In the genomic region with DNA sequence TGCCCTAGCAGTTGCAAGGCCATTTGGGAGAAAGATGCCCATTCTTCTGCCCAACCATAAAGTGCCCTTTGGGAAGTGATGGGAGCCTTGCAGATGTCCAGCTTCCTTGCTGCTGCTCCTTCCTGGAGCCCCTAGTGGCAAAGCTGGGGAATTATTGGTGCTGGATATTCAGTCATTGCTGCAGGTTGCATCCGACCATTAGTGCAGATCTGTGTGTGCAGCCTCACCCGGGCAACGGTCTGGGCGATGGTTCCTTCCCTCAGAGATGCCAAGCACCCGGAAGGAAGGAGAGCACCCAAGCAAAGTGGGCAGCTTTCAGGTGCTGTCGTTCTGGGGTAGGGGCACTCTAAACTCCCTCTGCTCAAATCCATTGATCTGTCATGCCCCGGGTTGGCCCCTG, we compare ENCODE assay signal across 9 cellular contexts.
A peak's percentile ranks its signal among the peaks of the same experiment; 100 is the strongest.
DNase-seq lines count a peak whose midpoint lies in the region; ATAC-seq, FAIRE-seq and TF ChIP-seq lines count a peak whose summit lies in the region.
"Had no signal": no experiment of that assay in that cellular context is flagged by ENCODE, and none has a peak within 500 bp of the region (broad histone marks: within the 10 kb centered on the region; RNA-seq: fewer than 3 reads in every experiment).

No MANE protein-coding gene starts in this region.

- DNase-seq in DMS79 treated with DMSO at 0.1 percent for 48 hours (lab: John Stamatoyannopoulos, UW): peak; percentile 23
- DNase-seq in DMS79 (lab: John Stamatoyannopoulos, UW): no peak
- no peak for DNase-seq in MM.1S
- DNase-seq in astrocyte (ENCODE audit: low read depth): no peak
- peak; percentile 61 for DNase-seq in iris pigment epithelial cell (ENCODE audit: low read depth)
- DNase-seq in KG1 (lab: John Stamatoyannopoulos, UW): no peak
- DNase-seq in ureter (ENCODE audit: low spot score): no peak

- H3K27me3 ChIP-seq in MM.1S (replicated peaks; ENCODE audit: insufficient read depth, low read length): peaks cover 73% of the 10 kb centered on the region
- no peaks in the 10 kb centered on the region for H3K27me3 ChIP-seq in astrocyte (ENCODE audit: insufficient read depth, low read length)

- TF ChIP-seq CTCF in MM.1S (IDR thresholded peaks at IDR 0.05; ENCODE audit: low read length) (peak; percentile 49), astrocyte (IDR thresholded peaks at IDR 0.05; ENCODE audit: insufficient read depth, low read depth, low read length) (peak; percentile 81)

- H3K9me3 ChIP-seq in MM.1S (replicated peaks; ENCODE audit: insufficient read depth, low read length) (no peaks in the 10 kb centered on the region), astrocyte (ENCODE audit: insufficient read depth, low read depth, low read length) (no peaks in the 10 kb centered on the region)

- H3K9me3 Mint-ChIP-seq in astrocyte (ENCODE audit: unreplicated experiment): no peaks in the 10 kb centered on the region

- no peak overlapping the region for H3K27ac ChIP-seq in MM.1S (ENCODE audit: low read length)
- no peak overlapping the region for H3K27ac ChIP-seq in astrocyte (ENCODE audit: low read depth, low read length)

- H3K9ac ChIP-seq in MM.1S (ENCODE audit: low read length): no peak overlapping the region
- no peak overlapping the region for H3K9ac ChIP-seq in astrocyte (ENCODE audit: low read length)

- H3K36me3 ChIP-seq in MM.1S (replicated peaks; ENCODE audit: insufficient read depth, low read length) (no peaks in the 10 kb centered on the region), astrocyte (ENCODE audit: insufficient read depth, low read length) (no peaks in the 10 kb centered on the region)

- H3K4me3 ChIP-seq in MM.1S (ENCODE audit: low read length) (no peak overlapping the region), astrocyte (ENCODE audit: insufficient read depth, low read depth, low read length) (no peak overlapping the region)

- peaks cover 3% of the 10 kb centered on the region for H3K4me1 Mint-ChIP-seq in astrocyte (ENCODE audit: low read depth, unreplicated experiment)

- no peaks in the 10 kb centered on the region for H3F3A ChIP-seq in MM.1S (ENCODE audit: insufficient read depth, low read length)

- no peak overlapping the region for H3K4me3 Mint-ChIP-seq in astrocyte (ENCODE audit: unreplicated experiment)

- no peaks in the 10 kb centered on the region for H3K4me1 ChIP-seq in MM.1S (ENCODE audit: low read length)
- H3K4me1 ChIP-seq in astrocyte (ENCODE audit: insufficient read depth, low read length): peaks cover 9% of the 10 kb centered on the region

- no peak overlapping the region for H3K4me2 ChIP-seq in MM.1S (ENCODE audit: low read depth, low read length)
- no peak overlapping the region for H3K4me2 ChIP-seq in astrocyte (ENCODE audit: low read length)

- no peak overlapping the region for H3K27ac Mint-ChIP-seq in astrocyte (ENCODE audit: unreplicated experiment)

- no peaks in the 10 kb centered on the region for H3K9me2 ChIP-seq in MM.1S (replicated peaks; ENCODE audit: insufficient read depth, low read length)

- no peaks in the 10 kb centered on the region for H3K36me3 Mint-ChIP-seq in astrocyte (ENCODE audit: low read depth, unreplicated experiment)

- H2AFZ ChIP-seq in MM.1S (ENCODE audit: low read length) (no peak overlapping the region), astrocyte (ENCODE audit: low read depth, low read length) (no peak overlapping the region)

- no peak for FAIRE-seq in astrocyte (lab: Jason Lieb, UNC)
- FAIRE-seq: A204.1 had no signal

- H3K27me3 Mint-ChIP-seq in astrocyte (ENCODE audit: low read depth, unreplicated experiment): peaks cover 38% of the 10 kb centered on the region

- no peaks in the 10 kb centered on the region for H3K79me2 ChIP-seq in MM.1S (ENCODE audit: low read length)
- H3K79me2 ChIP-seq in astrocyte (ENCODE audit: insufficient read depth, low read length): no peaks in the 10 kb centered on the region

- ATAC-seq in GM19467 (IDR thresholded peaks at IDR 0.05; ENCODE audit: unreplicated experiment): no peak

- H4K20me1 ChIP-seq in MM.1S (ENCODE audit: insufficient read depth, low read length) (no peaks in the 10 kb centered on the region), astrocyte (ENCODE audit: insufficient read depth, low read length) (no peaks in the 10 kb centered on the region)

Comparison
In these comparisons a context has a peak if more than half of its experiments do, and no peak if none do; other contexts are left out.
1. DNase-seq: peak in DMS79 treated with DMSO at 0.1 percent for 48 hours (single experiment) and iris pigment epithelial cell (single experiment); none in DMS79 (single experiment), MM.1S (single experiment), astrocyte (single experiment), KG1 (single experiment) and ureter (single experiment).